Comparison of ENCODE assay signal across 19 cellular contexts in genomic region chr1:186112280-186112679, GRCh38.
"Had no signal": no experiment of that assay in that cellular context is flagged by ENCODE, and none has a peak within 500 bp of the region (broad histone marks: within the 10 kb centered on the region; RNA-seq: fewer than 3 reads in every experiment).

No MANE protein-coding gene starts in this region.

- DNase-seq: activated CD4-positive, alpha-beta T cell treated with anti-CD3 and anti-CD28 coated beads for 36 hours; activated CD8-positive, alpha-beta memory T cell treated with anti-CD3 and anti-CD28 coated beads, Interleukin-2, amount 50 U/mL, for 48 hours; activated CD8-positive, alpha-beta T cell treated with anti-CD3 and anti-CD28 coated beads for 36 hours; activated naive CD4-positive, alpha-beta T cell treated with anti-CD3 and anti-CD28 coated beads for 36 hours; caudate nucleus; colonic mucosa; effector CD4-positive, alpha-beta T cell; hypothalamus; immature natural killer cell; left lung; mesenchymal stem cell; sigmoid colon; stimulated activated CD4-positive, alpha-beta T cell treated with anti-CD3 and anti-CD28 coated beads, Interleukin-12 subunit alpha, Interleukin-12 subunit beta, amount 100 ng/mL, for 4 hours; stimulated activated CD4-positive, alpha-beta T cell treated with anti-CD3 and anti-CD28 coated beads, Interleukin-2, amount 100 ng/mL, for 48 hours; stimulated activated naive CD4-positive, alpha-beta T cell treated with Interleukin-2 at 50 U/mL for 16 hours; trophoblast cell had no signal

- H3K9me3 ChIP-seq: colonic mucosa, left lung, sigmoid colon had no signal

- H3K4me1 ChIP-seq: colonic mucosa, left lung, sigmoid colon had no signal

- H3K27ac ChIP-seq: colonic mucosa, left lung, sigmoid colon, VCaP had no signal

- H3K27me3 ChIP-seq: colonic mucosa, left lung, sigmoid colon had no signal

- H3K36me3 ChIP-seq: colonic mucosa, left lung had no signal

- H3K4me3 ChIP-seq: colonic mucosa, left lung, sigmoid colon had no signal

- ATAC-seq: activated CD4-positive, alpha-beta T cell treated with anti-CD3 and anti-CD28 coated beads for 36 hours; activated CD8-positive, alpha-beta T cell treated with anti-CD3 and anti-CD28 coated beads for 36 hours; left lung had no signal

- FAIRE-seq: astrocyte, endothelial cell of umbilical vein had no signal
